ENCODE assay signal across 2 cellular contexts in the genomic region with DNA sequence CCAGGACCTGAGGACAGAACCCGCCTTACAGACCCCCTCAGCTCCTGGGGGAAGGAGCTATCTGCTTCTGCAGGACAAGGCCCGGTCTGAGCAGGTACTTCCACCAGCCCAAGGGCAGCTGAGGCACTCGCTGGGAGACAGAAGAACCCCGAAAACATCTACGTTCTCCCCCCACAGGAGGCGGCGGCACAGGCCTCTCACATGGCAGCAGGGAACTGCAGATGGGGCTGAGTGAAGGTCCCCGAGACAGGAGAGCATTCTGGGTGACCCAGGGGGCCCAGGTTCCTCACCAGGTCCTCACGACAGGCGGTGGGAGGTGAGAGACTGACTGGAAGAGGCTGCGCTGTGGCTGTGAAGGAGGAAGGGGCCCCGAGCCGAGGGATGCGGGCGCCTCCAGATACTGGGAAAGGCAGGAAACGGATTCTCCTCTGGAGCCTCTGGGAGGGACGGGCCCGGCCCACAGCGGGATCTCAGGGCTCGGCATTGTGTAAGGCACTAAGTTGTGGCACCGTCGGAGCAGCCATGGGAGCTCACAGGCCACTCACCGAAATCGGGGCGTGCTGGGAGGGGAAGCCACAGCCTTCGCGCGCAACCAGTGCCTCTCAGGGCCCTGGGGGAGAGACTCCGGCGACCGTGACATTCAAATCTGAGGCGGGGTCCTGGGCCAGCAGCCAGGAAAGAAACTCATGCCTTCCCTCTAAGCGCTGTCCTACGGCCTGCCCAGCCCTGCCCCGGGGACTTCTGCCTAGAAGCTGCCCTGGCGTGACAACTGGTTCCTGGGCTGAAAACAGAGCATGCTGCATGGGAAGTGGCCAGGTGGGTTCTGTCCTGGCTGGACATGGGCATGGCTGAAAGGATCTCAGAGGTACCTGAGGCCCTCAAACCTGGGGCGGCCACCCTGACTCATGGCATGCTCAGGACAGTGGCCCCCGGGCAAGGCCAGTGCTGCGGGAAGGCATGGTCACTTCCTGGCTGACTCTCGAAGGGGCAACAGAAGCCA.
TF ChIP-seq lines count a peak whose summit lies in the region.

No MANE protein-coding gene starts in this region.

TF ChIP-seq in GM12891, 5 proteins besides CTCF, POLR2A, EP300 and RAD21:
- no peak for TF ChIP-seq POU2F2 (IDR thresholded peaks at IDR 0.05; ENCODE audit: low read depth, low read length)
- TF ChIP-seq TAF1 (IDR thresholded peaks at IDR 0.05; ENCODE audit: low read depth, low read length), result no peak
- TF ChIP-seq SPI1 (IDR thresholded peaks at IDR 0.05; ENCODE audit: low read depth, low read length), result no peak
- TF ChIP-seq PAX5 (IDR thresholded peaks at IDR 0.05; ENCODE audit: insufficient read depth, low read length, severe bottlenecking), result no peak
- TF ChIP-seq POLR2AphosphoS5 (IDR thresholded peaks at IDR 0.05; ENCODE audit: low read depth, low read length), result 0 out of 2 replicates have a peak, but pooled peaks have one; percentile 26
TF ChIP-seq in GM12891: peak in this region for 1.

TF ChIP-seq in K562, 482 proteins besides CTCF, POLR2A, EP300 and RAD21:
- peak; percentile 89 for TF ChIP-seq RBM22 (IDR thresholded peaks at IDR 0.05; ENCODE audit: low read depth, low read length, poor library complexity, severe bottlenecking)
- TF ChIP-seq HNRNPUL1 (IDR thresholded peaks at IDR 0.05; ENCODE audit: low read length), result no peak
- peak; percentile 80 for TF ChIP-seq POLR2G (IDR thresholded peaks at IDR 0.05; ENCODE audit: low read depth, low read length)
- no peak for TF ChIP-seq RFX1 (IDR thresholded peaks at IDR 0.05)
- TF ChIP-seq SRSF9 (IDR thresholded peaks at IDR 0.05; ENCODE audit: borderline replicate concordance, low read depth, low read length), result no peak
- no peak for TF ChIP-seq VEZF1 (CRISPR knock-in tag; IDR thresholded peaks at IDR 0.05)
- TF ChIP-seq ZNF696 (CRISPR knock-in tag; conservative IDR thresholded peaks at IDR 0.05), result no peak
- no peak for TF ChIP-seq ZNF146 (CRISPR knock-in tag; IDR thresholded peaks at IDR 0.05; ENCODE audit: unreplicated experiment)
- no peak for TF ChIP-seq CBX1 (IDR thresholded peaks at IDR 0.05; ENCODE audit: low read depth)
- TF ChIP-seq TFAP4 (CRISPR knock-in tag; IDR thresholded peaks at IDR 0.05; ENCODE audit: borderline replicate concordance), result peak; percentile 19; the same call in 1 of the 2 replicates
- no peak for TF ChIP-seq IRF1 (CRISPR knock-in tag; IDR thresholded peaks at IDR 0.05; ENCODE audit: borderline replicate concordance)
- TF ChIP-seq NR1H2 (CRISPR knock-in tag; IDR thresholded peaks at IDR 0.05), result no peak
- TF ChIP-seq RBFOX2 (IDR thresholded peaks at IDR 0.05; ENCODE audit: low read depth, low read length), result peak; percentile 70
- TF ChIP-seq FOXK1 (CRISPR knock-in tag; IDR thresholded peaks at IDR 0.05; ENCODE audit: borderline replicate concordance), result 0 out of 2 replicates have a peak, but pooled peaks have one; percentile 28
- no peak for TF ChIP-seq HDGF (IDR thresholded peaks at IDR 0.05)
- no peak for TF ChIP-seq MYC (IDR thresholded peaks at IDR 0.05; ENCODE audit: low read depth, low read length)
- no peak for TF ChIP-seq MYC (CRISPR knock-in tag; IDR thresholded peaks at IDR 0.05; ENCODE audit: borderline replicate concordance, low read depth)
- TF ChIP-seq SUPT5H (IDR thresholded peaks at IDR 0.05), result 0 out of 2 replicates have a peak, but pooled peaks have one; percentile 34
- no peak for TF ChIP-seq BHLHE40 (IDR thresholded peaks at IDR 0.05; ENCODE audit: low read length)
- TF ChIP-seq, protein P1, sequence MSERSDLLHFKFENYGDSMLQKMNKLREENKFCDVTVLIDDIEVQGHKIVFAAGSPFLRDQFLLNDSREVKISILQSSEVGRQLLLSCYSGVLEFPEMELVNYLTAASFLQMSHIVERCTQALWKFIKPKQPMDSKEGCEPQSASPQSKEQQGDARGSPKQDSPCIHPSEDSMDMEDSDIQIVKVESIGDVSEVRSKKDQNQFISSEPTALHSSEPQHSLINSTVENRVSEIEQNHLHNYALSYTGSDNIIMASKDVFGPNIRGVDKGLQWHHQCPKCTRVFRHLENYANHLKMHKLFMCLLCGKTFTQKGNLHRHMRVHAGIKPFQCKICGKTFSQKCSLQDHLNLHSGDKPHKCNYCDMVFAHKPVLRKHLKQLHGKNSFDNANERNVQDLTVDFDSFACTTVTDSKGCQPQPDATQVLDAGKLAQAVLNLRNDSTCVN (CRISPR knock-in tag; IDR thresholded peaks at IDR 0.05), result no peak
- no peak for TF ChIP-seq KLF13 (tag; IDR thresholded peaks at IDR 0.05; ENCODE audit: borderline replicate concordance, low read depth)
- TF ChIP-seq ZFX (CRISPR knock-in tag; IDR thresholded peaks at IDR 0.05), result 0 out of 2 replicates have a peak, but pooled peaks have one; percentile 21
- no peak for TF ChIP-seq KAT7 (CRISPR knock-in tag; IDR thresholded peaks at IDR 0.05; ENCODE audit: borderline replicate concordance)
- no peak for TF ChIP-seq NR2F6 (CRISPR knock-in tag; IDR thresholded peaks at IDR 0.05)
- no peak for TF ChIP-seq SRSF3 (IDR thresholded peaks at IDR 0.05; ENCODE audit: insufficient read depth, low read length)
- no peak for TF ChIP-seq SMARCA4 (IDR thresholded peaks at IDR 0.05)
- no peak for TF ChIP-seq NFIC (IDR thresholded peaks at IDR 0.05)
- TF ChIP-seq NFXL1 (CRISPR knock-in tag; IDR thresholded peaks at IDR 0.05), result no peak
- TF ChIP-seq SMAD4 (CRISPR knock-in tag; conservative IDR thresholded peaks at IDR 0.05), result no peak
